ENCODE assay signal across 6 cellular contexts in the genomic region with DNA sequence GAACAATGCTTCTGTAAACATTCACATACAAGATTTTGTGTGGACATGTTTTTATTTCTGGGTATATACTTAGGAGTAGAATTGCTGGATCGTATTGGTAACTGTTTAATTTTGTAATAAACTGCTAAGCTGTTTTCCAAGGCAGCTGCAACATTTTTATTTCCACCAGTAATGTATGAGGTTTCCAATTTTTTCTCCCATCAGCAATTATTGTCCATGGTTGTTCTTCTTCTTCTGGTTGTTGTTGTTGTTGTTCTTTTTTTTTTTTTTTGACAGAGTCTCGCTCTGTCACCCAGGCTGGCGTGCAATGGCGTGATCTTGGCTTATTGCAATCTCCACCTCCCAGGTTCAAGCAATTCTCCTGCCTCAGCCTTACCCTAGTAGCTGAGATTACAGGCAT.
"Had no signal": no experiment of that assay in that cellular context is flagged by ENCODE, and none has a peak within 500 bp of the region (broad histone marks: within the 10 kb centered on the region; RNA-seq: fewer than 3 reads in every experiment).

No MANE protein-coding gene starts in this region.

- H3K4me3 Mint-ChIP-seq: IgD-negative memory B cell had no signal

- H3K27me3 Mint-ChIP-seq: IgD-negative memory B cell had no signal

- DNase-seq: KBM-7, KG1 had no signal

- H3K9me3 Mint-ChIP-seq: IgD-negative memory B cell had no signal

- H3K27ac Mint-ChIP-seq: IgD-negative memory B cell had no signal

- FAIRE-seq: HepG2, HTR-8/SVneo had no signal

- ATAC-seq: HepG2 had no signal

- H3K27ac ChIP-seq: HL-60 had no signal
